In the genomic region with DNA sequence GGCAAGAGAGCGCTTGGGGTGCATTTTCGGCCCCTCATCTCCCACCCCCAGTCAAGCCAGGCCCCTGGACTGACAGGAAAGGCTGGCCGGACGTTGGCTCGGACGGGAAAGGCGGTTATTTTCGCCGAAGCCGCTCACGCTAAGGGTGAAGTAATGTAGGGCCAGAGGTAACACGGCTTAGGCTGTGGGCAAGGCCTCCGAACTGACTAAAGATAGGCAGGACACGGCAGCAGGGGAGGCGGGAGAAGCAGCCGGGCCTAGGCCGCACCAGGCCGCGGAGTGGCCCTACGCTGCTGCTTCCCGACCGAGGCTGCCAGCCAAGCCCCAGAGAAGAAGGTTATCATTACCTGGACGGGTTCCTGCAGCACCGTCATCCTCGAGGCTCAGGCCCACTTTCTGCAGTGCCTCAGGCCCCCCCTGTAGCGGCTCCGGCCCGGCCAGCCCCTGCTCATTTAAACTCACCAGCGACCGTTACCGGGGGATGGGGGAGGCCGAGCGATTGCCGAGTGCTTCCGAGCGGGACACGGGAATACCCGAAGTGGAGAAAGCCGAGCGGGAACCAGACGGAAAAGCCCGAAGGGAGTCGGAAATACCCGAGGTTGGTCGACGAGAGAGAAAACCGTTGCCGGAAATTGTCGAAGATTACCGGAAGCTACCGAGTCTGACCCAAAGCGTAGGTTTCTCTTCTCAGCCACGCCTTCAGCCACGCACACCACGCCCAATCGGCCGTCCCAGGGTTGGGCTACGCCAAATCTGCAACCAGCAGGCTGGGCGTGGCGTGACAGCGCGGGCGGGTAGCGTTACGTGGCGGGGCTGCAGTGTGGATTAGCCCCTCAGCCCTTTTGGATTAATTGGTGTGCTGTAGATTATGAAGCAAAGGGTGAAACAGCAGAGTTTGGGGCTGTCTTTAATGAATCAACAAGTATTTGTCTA, we compare ENCODE assay signal across 1 cellular context.
TF ChIP-seq lines count a peak whose summit lies in the region.

A gene with protein sequence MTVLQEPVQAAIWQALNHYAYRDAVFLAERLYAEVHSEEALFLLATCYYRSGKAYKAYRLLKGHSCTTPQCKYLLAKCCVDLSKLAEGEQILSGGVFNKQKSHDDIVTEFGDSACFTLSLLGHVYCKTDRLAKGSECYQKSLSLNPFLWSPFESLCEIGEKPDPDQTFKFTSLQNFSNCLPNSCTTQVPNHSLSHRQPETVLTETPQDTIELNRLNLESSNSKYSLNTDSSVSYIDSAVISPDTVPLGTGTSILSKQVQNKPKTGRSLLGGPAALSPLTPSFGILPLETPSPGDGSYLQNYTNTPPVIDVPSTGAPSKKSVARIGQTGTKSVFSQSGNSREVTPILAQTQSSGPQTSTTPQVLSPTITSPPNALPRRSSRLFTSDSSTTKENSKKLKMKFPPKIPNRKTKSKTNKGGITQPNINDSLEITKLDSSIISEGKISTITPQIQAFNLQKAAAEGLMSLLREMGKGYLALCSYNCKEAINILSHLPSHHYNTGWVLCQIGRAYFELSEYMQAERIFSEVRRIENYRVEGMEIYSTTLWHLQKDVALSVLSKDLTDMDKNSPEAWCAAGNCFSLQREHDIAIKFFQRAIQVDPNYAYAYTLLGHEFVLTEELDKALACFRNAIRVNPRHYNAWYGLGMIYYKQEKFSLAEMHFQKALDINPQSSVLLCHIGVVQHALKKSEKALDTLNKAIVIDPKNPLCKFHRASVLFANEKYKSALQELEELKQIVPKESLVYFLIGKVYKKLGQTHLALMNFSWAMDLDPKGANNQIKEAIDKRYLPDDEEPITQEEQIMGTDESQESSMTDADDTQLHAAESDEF (minus strand): TSS at position 497 of the 933 bp plus-strand sequence. CDS start 123 bp downstream, at position 374.

TF ChIP-seq in HepG2, 621 proteins besides CTCF, POLR2A, EP300 and RAD21 (continued from another document):
- TF ChIP-seq, protein P1, sequence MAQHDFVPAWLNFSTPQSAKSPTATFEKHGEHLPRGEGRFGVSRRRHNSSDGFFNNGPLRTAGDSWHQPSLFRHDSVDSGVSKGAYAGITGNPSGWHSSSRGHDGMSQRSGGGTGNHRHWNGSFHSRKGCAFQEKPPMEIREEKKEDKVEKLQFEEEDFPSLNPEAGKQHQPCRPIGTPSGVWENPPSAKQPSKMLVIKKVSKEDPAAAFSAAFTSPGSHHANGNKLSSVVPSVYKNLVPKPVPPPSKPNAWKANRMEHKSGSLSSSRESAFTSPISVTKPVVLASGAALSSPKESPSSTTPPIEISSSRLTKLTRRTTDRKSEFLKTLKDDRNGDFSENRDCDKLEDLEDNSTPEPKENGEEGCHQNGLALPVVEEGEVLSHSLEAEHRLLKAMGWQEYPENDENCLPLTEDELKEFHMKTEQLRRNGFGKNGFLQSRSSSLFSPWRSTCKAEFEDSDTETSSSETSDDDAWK (CRISPR knock-in tag; IDR thresholded peaks at IDR 0.05) = no peak
- TF ChIP-seq ELF3 (CRISPR knock-in tag; IDR thresholded peaks at IDR 0.05) (no peak; the same call in none of the 2 replicates), PHF8 (CRISPR knock-in tag; IDR thresholded peaks at IDR 0.05) (peak; percentile 100), MAX (IDR thresholded peaks at IDR 0.05) (peak; percentile 82), NR2C2 (CRISPR knock-in tag; IDR thresholded peaks at IDR 0.05; ENCODE audit: borderline replicate concordance) (peak; percentile 41)
